Comparison of ENCODE assay signal across 8 cellular contexts in the genomic region with DNA sequence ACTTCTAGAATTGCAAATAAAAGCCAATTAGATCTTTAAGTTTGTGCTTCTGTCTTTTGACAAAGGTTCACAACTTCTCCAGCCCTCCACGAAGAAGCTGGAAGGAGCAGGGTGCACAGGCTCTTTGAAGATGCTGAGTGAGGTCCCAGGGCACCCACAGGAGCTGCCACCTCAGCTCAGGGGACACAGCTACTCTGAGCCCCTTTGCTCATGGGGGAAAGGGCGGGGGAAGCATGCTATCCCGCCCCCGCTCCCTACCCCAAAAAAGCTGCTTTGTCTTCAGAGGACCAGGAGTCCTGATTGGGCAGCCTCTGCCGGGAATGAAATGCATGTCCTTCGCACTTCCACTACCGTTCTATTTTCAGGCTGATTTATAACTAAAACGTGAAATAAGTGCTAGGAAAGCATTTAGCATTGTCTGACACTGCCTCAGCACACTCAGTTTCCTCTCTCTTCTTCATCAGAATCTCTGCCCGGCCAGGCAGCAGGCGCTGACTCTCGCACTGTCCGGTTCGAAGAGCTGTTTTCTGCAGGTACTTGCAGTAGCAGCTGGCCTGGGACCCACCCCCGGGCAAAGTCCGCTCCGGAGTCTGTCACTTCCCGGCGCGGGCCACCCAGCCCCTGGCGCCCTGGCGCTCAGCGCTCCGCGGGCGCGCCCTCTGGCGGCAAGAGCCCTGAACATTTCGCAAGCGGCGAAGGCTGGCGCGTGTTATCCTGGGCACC. TPM values are rescaled to one million over a fixed set of nuclear protein-coding genes. Genes with fewer than 3 reads are reported as not detected.
DNase-seq lines count a peak whose midpoint lies in the region; ATAC-seq and TF ChIP-seq lines count a peak whose summit lies in the region.

No MANE protein-coding gene starts in this region.

- H3K4me1 ChIP-seq in HUES64 (ENCODE audit: insufficient read depth, low read length) (peaks cover 6% of the 10 kb centered on the region), PC-3 (ENCODE audit: insufficient read depth, low read length) (peaks cover 12% of the 10 kb centered on the region), esophagus squamous epithelium (peaks cover 3 to 17% (median 5%) of the 10 kb centered on the region in 3 donors)

- no peaks in the 10 kb centered on the region for H3K79me2 ChIP-seq in PC-3 (ENCODE audit: low read length)

- H3K36me3 Mint-ChIP-seq in activated T-cell treated with anti-CD3 and anti-CD28 coated beads, Interleukin-2, amount 50 U/mL, for 4 hours (ENCODE audit: insufficient read depth): no peaks in the 10 kb centered on the region
- H3K36me3 Mint-ChIP-seq in naive B cell: no peaks in the 10 kb centered on the region
- no peaks in the 10 kb centered on the region for H3K36me3 Mint-ChIP-seq in stimulated activated effector memory CD8-positive, alpha-beta T cell treated with anti-CD3 and anti-CD28 coated beads, Interleukin-12 subunit alpha, Interleukin-12 subunit beta, amount 100 ng/mL, for 72 hours

- H3K4me3 Mint-ChIP-seq in activated T-cell treated with anti-CD3 and anti-CD28 coated beads, Interleukin-2, amount 50 U/mL, for 4 hours: peak overlapping the region; percentile 58
- H3K4me3 Mint-ChIP-seq in naive B cell: peak overlapping the region in 6 of 8 donors; percentile 31 to 85 (median 68)
- H3K4me3 Mint-ChIP-seq in stimulated activated effector memory CD8-positive, alpha-beta T cell treated with anti-CD3 and anti-CD28 coated beads, Interleukin-12 subunit alpha, Interleukin-12 subunit beta, amount 100 ng/mL, for 72 hours: peak overlapping the region; percentile 35

- H3K9me3 ChIP-seq in HUES64 (ENCODE audit: insufficient read depth, low read depth, low read length): no peaks in the 10 kb centered on the region
- no peaks in the 10 kb centered on the region for H3K9me3 ChIP-seq in PC-3 (ENCODE audit: low read length)
- no peaks in the 10 kb centered on the region for H3K9me3 ChIP-seq in esophagus squamous epithelium

- no peak overlapping the region for H3K27ac Mint-ChIP-seq in naive B cell
- no peak overlapping the region for H3K27ac Mint-ChIP-seq in stimulated activated effector memory CD8-positive, alpha-beta T cell treated with anti-CD3 and anti-CD28 coated beads, Interleukin-12 subunit alpha, Interleukin-12 subunit beta, amount 100 ng/mL, for 72 hours

- no peak for TF ChIP-seq POLR2A in esophagus squamous epithelium (IDR thresholded peaks at IDR 0.05)

- POLR2A ChIA-PET in PC-3 (lab: Charles Lee; ENCODE audit: unreplicated experiment): interaction anchor here (0.5 kb wide), 1 partner anchor 46 kb away, joined by 9 read pairs; the partner anchor contains the start of gene KLHL25

- H3K27ac ChIP-seq in HUES64 (ENCODE audit: low read depth, low read length): no peak overlapping the region
- no peak overlapping the region for H3K27ac ChIP-seq in PC-3 (ENCODE audit: low read length)
- H3K27ac ChIP-seq in esophagus squamous epithelium: no peak overlapping the region

- 11% methylated on average over 32 of the region's 32 CpGs for WGBS in HUES64
- 3 to 25% methylated on average over 6 to 8 of the region's 32 CpGs for WGBS in esophagus squamous epithelium, 2 donors

- intact Hi-C loops in PC-3 (cut with micrococcal nuclease): loop anchor here (1.0 kb wide), 2 partner anchors 40 to 110 kb away; no protein-coding TSS in a partner anchor
- intact Hi-C loops in esophagus squamous epithelium (cut with DNase I): loop anchor here (5.0 kb wide), 1 partner anchor 108 kb away; no protein-coding TSS in a partner anchor

- no TSS peak for BruUV-seq in PC-3 (replicated peaks; lab: Mats Ljungman, UMichigan)

- H3K9ac ChIP-seq in HUES64 (ENCODE audit: low read depth, low read length) (no peak overlapping the region), PC-3 (ENCODE audit: low read length) (no peak overlapping the region)

- H2AFZ ChIP-seq in PC-3 (ENCODE audit: low read length): peak overlapping the region; percentile 65

- ATAC-seq in GM21526 (IDR thresholded peaks at IDR 0.05; ENCODE audit: low FRiP score, unreplicated experiment): peak; percentile 95
- ATAC-seq in PC-3: peak; percentile 88
- peak; percentile 99 for ATAC-seq in activated T-cell treated with anti-CD3 and anti-CD28 coated beads, Interleukin-2, amount 50 U/mL, for 4 hours
- peak; percentile 93 to 96 for ATAC-seq in naive B cell (ENCODE audit: low read depth in 2 of 2)
- ATAC-seq in stimulated activated effector memory CD8-positive, alpha-beta T cell treated with anti-CD3 and anti-CD28 coated beads, Interleukin-12 subunit alpha, Interleukin-12 subunit beta, amount 100 ng/mL, for 72 hours: peak; percentile 95

- H3K36me3 ChIP-seq in HUES64 (ENCODE audit: insufficient read depth, low read length) (no peaks in the 10 kb centered on the region), PC-3 (ENCODE audit: low read depth, low read length) (no peaks in the 10 kb centered on the region), esophagus squamous epithelium (no peaks in the 10 kb centered on the region)

- no peaks in the 10 kb centered on the region for H3K9me2 ChIP-seq in PC-3 (replicated peaks; ENCODE audit: low read length)

- H3K4me3 ChIP-seq in HUES64 (ENCODE audit: low read length) (peak overlapping the region; percentile 53), PC-3 (ENCODE audit: low read length) (peak overlapping the region; percentile 42; the same call in 1 of the 2 replicates), esophagus squamous epithelium (peak overlapping the region in 3 of 4 donors; percentile 1 to 59 (median 29))

- H3K4me1 Mint-ChIP-seq in activated T-cell treated with anti-CD3 and anti-CD28 coated beads, Interleukin-2, amount 50 U/mL, for 4 hours (ENCODE audit: low read depth): no peaks in the 10 kb centered on the region
- H3K4me1 Mint-ChIP-seq in naive B cell: peaks cover 0 to 11% (median 5%) of the 10 kb centered on the region in 3 donors
- H3K4me1 Mint-ChIP-seq in stimulated activated effector memory CD8-positive, alpha-beta T cell treated with anti-CD3 and anti-CD28 coated beads, Interleukin-12 subunit alpha, Interleukin-12 subunit beta, amount 100 ng/mL, for 72 hours: no peaks in the 10 kb centered on the region

- H4K20me1 ChIP-seq in PC-3 (ENCODE audit: low read length): no peaks in the 10 kb centered on the region

- DNase-seq in DMS114 treated with DMSO at 0.1 percent for 48 hours (lab: John Stamatoyannopoulos, UW; ENCODE audit: unreplicated experiment): peak; percentile 66
- DNase-seq in PC-3: peak; percentile 91
- DNase-seq in activated T-cell treated with anti-CD3 and anti-CD28 coated beads, Interleukin-2, amount 50 U/mL, for 4 hours: peak; percentile 78
- no peak for DNase-seq in esophagus squamous epithelium (lab: John Stamatoyannopoulos, UW)
- peak; percentile 67 for DNase-seq in naive B cell
- peak; percentile 85 to 92 for DNase-seq in stimulated activated effector memory CD8-positive, alpha-beta T cell treated with anti-CD3 and anti-CD28 coated beads, Interleukin-12 subunit alpha, Interleukin-12 subunit beta, amount 100 ng/mL, for 72 hours (ENCODE audit: low spot score in 2 of 2)

- H3K27me3 ChIP-seq in HUES64 (ENCODE audit: insufficient read depth, low read length) (peaks cover 14% of the 10 kb centered on the region), PC-3 (ENCODE audit: low read length) (peaks cover 5% of the 10 kb centered on the region; the same call in 1 of the 2 replicates), esophagus squamous epithelium (peaks cover 0 to 19% (median 0%) of the 10 kb centered on the region in 4 donors)

- no peaks in the 10 kb centered on the region for H3F3A ChIP-seq in PC-3 (ENCODE audit: low read length, unreplicated experiment)

- H3K27me3 Mint-ChIP-seq in activated T-cell treated with anti-CD3 and anti-CD28 coated beads, Interleukin-2, amount 50 U/mL, for 4 hours (ENCODE audit: low read depth): peaks cover 2% of the 10 kb centered on the region
- H3K27me3 Mint-ChIP-seq in naive B cell: peaks cover 7 to 25% (median 20%) of the 10 kb centered on the region in 3 donors

- peak overlapping the region; percentile 79 for H3K4me2 ChIP-seq in PC-3 (ENCODE audit: low read length)

- CTCF ChIA-PET in PC-3 (lab: Charles Lee): interaction anchor here (0.6 kb wide), 1 partner anchor 37 kb away, joined by 5 read pairs; no protein-coding TSS in a partner anchor

- no peaks in the 10 kb centered on the region for H3K9me3 Mint-ChIP-seq in activated T-cell treated with anti-CD3 and anti-CD28 coated beads, Interleukin-2, amount 50 U/mL, for 4 hours
- H3K9me3 Mint-ChIP-seq in naive B cell: no peaks in the 10 kb centered on the region
- no peaks in the 10 kb centered on the region for H3K9me3 Mint-ChIP-seq in stimulated activated effector memory CD8-positive, alpha-beta T cell treated with anti-CD3 and anti-CD28 coated beads, Interleukin-12 subunit alpha, Interleukin-12 subunit beta, amount 100 ng/mL, for 72 hours

- TF ChIP-seq CTCF in PC-3 (conservative IDR thresholded peaks at IDR 0.05; ENCODE audit: low read depth, low read length) (peak; percentile 89), esophagus squamous epithelium (IDR thresholded peaks at IDR 0.05) (peak; percentile 84 to 94 (median 90))

RNA-seq across cellular contexts. Expression of gene KLHL25, which starts 45.5 kb away (rescaled TPM):
- polyA plus RNA-seq in HUES64 (2013, experiment 1 of 2): 11.2 TPM
- 11.5 TPM for polyA plus RNA-seq in HUES64 (2013, experiment 2 of 2)
- total RNA-seq in PC-3 (2014; rRNA removed) (7.2 and 12.5 TPM in 2 replicates), esophagus squamous epithelium (10 to 100 TPM in 1 of 4 donors, 1 to 10 TPM in 3; 3.1 to 11.6 (median 8.1) TPM)
- 1 to 10 TPM; 3.3 to 5.1 (median 3.8) TPM for total RNA-seq in activated T-cell treated with anti-CD3 and anti-CD28 coated beads, Interleukin-2, amount 50 U/mL, for 4 hours
- under 1 TPM; 0.21 to 0.63 (median 0.36) TPM for polyA plus RNA-seq in naive B cell (ENCODE audit: low read depth in 6 of 6)
